ENCODE assay signal across 14 cellular contexts in the genomic region with DNA sequence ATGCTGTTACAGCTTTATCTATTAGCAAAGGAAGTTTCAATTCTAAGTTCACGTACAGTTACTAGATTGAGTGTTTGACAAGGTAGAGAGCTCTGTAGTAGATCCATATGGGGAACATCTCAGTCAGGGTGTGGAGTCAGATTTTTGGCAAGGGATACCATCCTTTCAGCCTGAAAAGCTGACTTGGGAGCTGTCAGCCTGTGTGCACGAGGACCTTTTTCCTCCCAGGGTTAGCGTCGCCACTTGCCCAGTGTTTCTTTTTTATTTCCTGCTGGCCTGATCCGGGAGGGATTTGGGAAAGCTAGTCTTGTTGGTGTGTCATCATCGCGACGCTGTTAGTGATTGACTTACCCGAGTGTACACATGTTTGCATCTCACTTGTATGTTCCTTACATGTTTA.
"Had no signal": no experiment of that assay in that cellular context is flagged by ENCODE, and none has a peak within 500 bp of the region (broad histone marks: within the 10 kb centered on the region; RNA-seq: fewer than 3 reads in every experiment).

No MANE protein-coding gene starts in this region.

- ATAC-seq: body of pancreas, esophagus mucosa had no signal

- H3K9me3 ChIP-seq: body of pancreas, colonic mucosa, psoas muscle, SJSA1 had no signal

- DNase-seq: activated B cell treated with CpG ODN at 0.5 μM for 24 hours; activated CD4-positive, alpha-beta T cell treated with anti-CD3 and anti-CD28 coated beads, Interleukin-2, amount 10 ng/mL, durations not matched to agents 24 days and 14 days; activated gamma-delta T cell treated with Interleukin-2 at 50 U/mL for 16 hours; amygdala; body of pancreas; central memory CD4-positive, alpha-beta T cell; colonic mucosa; foreskin melanocyte; occipital lobe; psoas muscle; stimulated activated CD4-positive, alpha-beta T cell treated with anti-CD3 and anti-CD28 coated beads, Interleukin-4, amount 100 ng/mL, for 1 hour; stimulated activated naive CD4-positive, alpha-beta T cell treated with Interleukin-2 at 50 U/mL for 16 hours had no signal

- H3K36me3 ChIP-seq: colonic mucosa, SJSA1 had no signal

- H3K27ac ChIP-seq: body of pancreas, colonic mucosa, psoas muscle, SJSA1 had no signal

- H3K27me3 ChIP-seq: body of pancreas, colonic mucosa, SJSA1 had no signal

- H3K4me3 ChIP-seq: body of pancreas, colonic mucosa, psoas muscle, SJSA1 had no signal

- H3K4me1 ChIP-seq: colonic mucosa had no signal
